In genomic region chr2:220499281-220499680, GRCh38 we compare ENCODE assay signal across 12 cellular contexts.
DNase-seq lines count a peak whose midpoint lies in the region; ATAC-seq, FAIRE-seq and TF ChIP-seq lines count a peak whose summit lies in the region.
"Had no signal": no experiment of that assay in that cellular context is flagged by ENCODE, and none has a peak within 500 bp of the region (broad histone marks: within the 10 kb centered on the region; RNA-seq: fewer than 3 reads in every experiment).

No MANE protein-coding gene starts in this region.

- no peaks in the 10 kb centered on the region for H3K4me1 ChIP-seq in left lung
- H3K4me1 ChIP-seq: adrenal gland had no signal

- H3K27me3 ChIP-seq in brain microvascular endothelial cell (replicated peaks) (no peaks in the 10 kb centered on the region), left lung (no peaks in the 10 kb centered on the region)
- H3K27me3 ChIP-seq: adrenal gland had no signal

- H3K27ac ChIP-seq in brain microvascular endothelial cell (no peak overlapping the region), left lung (no peak overlapping the region)
- H3K27ac ChIP-seq: adrenal gland had no signal

- no peaks in the 10 kb centered on the region for H3K9me3 ChIP-seq in left lung
- H3K9me3 ChIP-seq: adrenal gland had no signal

- DNase-seq in Ammon's horn (ENCODE audit: low spot score): peak; percentile 57
- peak; percentile 47 for DNase-seq in HTR-8/SVneo (ENCODE audit: insufficient read length, low spot score)
- DNase-seq in brain microvascular endothelial cell: peak; percentile 80
- DNase-seq in left lung: no peak
- DNase-seq in NCI-H1930 (lab: John Stamatoyannopoulos, UW): no peak
- DNase-seq in NCI-H1417 treated with DMSO at 0.1 percent for 48 hours (lab: John Stamatoyannopoulos, UW): no peak
- DNase-seq in DMS114 treated with DMSO at 0.1 percent for 48 hours (lab: John Stamatoyannopoulos, UW; ENCODE audit: unreplicated experiment): no peak
- DNase-seq in cerebellar cortex (ENCODE audit: low spot score): no peak
- DNase-seq: KBM-7; stimulated activated CD4-positive, alpha-beta T cell treated with anti-CD3 and anti-CD28 coated beads, Interleukin-4, amount 100 ng/mL, for 1 hour had no signal

- no peaks in the 10 kb centered on the region for H3K36me3 ChIP-seq in brain microvascular endothelial cell (replicated peaks)
- H3K36me3 ChIP-seq in left lung: no peaks in the 10 kb centered on the region
- H3K36me3 ChIP-seq: adrenal gland had no signal

- no peak overlapping the region for H3K4me3 ChIP-seq in brain microvascular endothelial cell (ENCODE audit: low read depth, low read length)
- H3K4me3 ChIP-seq in left lung: no peak overlapping the region
- H3K4me3 ChIP-seq: adrenal gland had no signal

- TF ChIP-seq CTCF in brain microvascular endothelial cell (IDR thresholded peaks at IDR 0.05; ENCODE audit: low read depth, low read length, missing control alignments): no peak
- TF ChIP-seq CTCF in left lung (IDR thresholded peaks at IDR 0.05): no peak

- in situ Hi-C loops in brain microvascular endothelial cell (cut with HindIII; ENCODE audit: low pct_ligation_motif_present, low sequenced_read_pairs): no loop called here

- ATAC-seq in left lung: peak; percentile 68

- intact Hi-C loops in left lung (cut with DNase I): no loop called here

- FAIRE-seq in HTR-8/SVneo (lab: Jason Lieb, UNC): peak; percentile 38
- FAIRE-seq: islet of Langerhans had no signal

Comparison
In these comparisons a context has a peak if more than half of its experiments do, and no peak if none do; other contexts are left out.
1. DNase-seq: peak in Ammon's horn (single experiment), HTR-8/SVneo (single experiment) and brain microvascular endothelial cell (single experiment); none in left lung (0 of 2), NCI-H1930 (0 of 2), NCI-H1417 treated with DMSO at 0.1 percent for 48 hours (single experiment), DMS114 treated with DMSO at 0.1 percent for 48 hours (single experiment) and cerebellar cortex (single experiment).